20 cellular contexts compared by ENCODE assay signal in genomic region chr13:33606692-33607091, GRCh38.
DNase-seq lines count a peak whose midpoint lies in the region; ATAC-seq and TF ChIP-seq lines count a peak whose summit lies in the region.
"Had no signal": no experiment of that assay in that cellular context is flagged by ENCODE, and none has a peak within 500 bp of the region (broad histone marks: within the 10 kb centered on the region; RNA-seq: fewer than 3 reads in every experiment).

No MANE protein-coding gene starts in this region.

- no peaks in the 10 kb centered on the region for H3K4me1 Mint-ChIP-seq in immature natural killer cell

- H3K27ac ChIP-seq in cardiac muscle cell, result no peak overlapping the region
- H3K27ac ChIP-seq: adrenal gland, heart left ventricle, lower lobe of right lung, pancreas had no signal

- H3K9me3 Mint-ChIP-seq in immature natural killer cell, result peaks cover 0 to 3% (median 0%) of the 10 kb centered on the region in 6 donors

- H3K27me3 Mint-ChIP-seq in immature natural killer cell (ENCODE audit: low read depth in 3 of 3), result peaks cover 2 to 6% (median 2%) of the 10 kb centered on the region in 3 donors

- peaks cover 0 to 6% (median 0%) of the 10 kb centered on the region in 3 donors for H3K36me3 Mint-ChIP-seq in immature natural killer cell

- ATAC-seq in Right ventricle myocardium inferior, result no peak
- ATAC-seq: activated CD4-positive, CD25-positive, alpha-beta regulatory T cell treated with anti-CD3 and anti-CD28 coated beads, Interleukin-2, amount 50 U/mL, for 24 hours; HCT116; heart left ventricle; lower lobe of right lung; pancreas had no signal

- H3K9me3 ChIP-seq in cardiac muscle cell (ENCODE audit: low read depth), result no peaks in the 10 kb centered on the region
- H3K9me3 ChIP-seq: adrenal gland, lower lobe of right lung, pancreas had no signal

- intact Hi-C loops in Right ventricle myocardium inferior (cut with DNase I), result no loop called here

- H3K27ac Mint-ChIP-seq in immature natural killer cell, result no peak overlapping the region

- TF ChIP-seq CTCF in cardiac muscle cell (IDR thresholded peaks at IDR 0.05; ENCODE audit: low read depth, low read length) (peak; percentile 14), GM10266 (IDR thresholded peaks at IDR 0.05; ENCODE audit: control insufficient read depth, insufficient read depth, low read depth, missing control alignments) (no peak)

- H3K4me3 Mint-ChIP-seq in immature natural killer cell, result no peak overlapping the region

- H3K4me1 ChIP-seq in cardiac muscle cell (ENCODE audit: low read depth), result no peaks in the 10 kb centered on the region

- H3K27me3 ChIP-seq in cardiac muscle cell, result no peaks in the 10 kb centered on the region
- H3K27me3 ChIP-seq: adrenal gland, heart left ventricle, pancreas had no signal

- H3K4me3 ChIP-seq in cardiac muscle cell, result no peak overlapping the region
- H3K4me3 ChIP-seq: adrenal gland, heart left ventricle, lower lobe of right lung, pancreas had no signal

- DNase-seq in cardiac muscle cell (ENCODE audit: low read depth in 1 of 2, low spot score in 1 of 2) (peak; percentile 18 to 38), Right ventricle myocardium inferior (ENCODE audit: missing footprints) (no peak), astrocyte of the hippocampus (ENCODE audit: low read depth, low spot score) (peak; percentile 33), iPS DF 19.7 (ENCODE audit: low read depth, low spot score) (peak; percentile 7), superior temporal gyrus (ENCODE audit: extremely low spot score) (peak; percentile 81), GM10266 (ENCODE audit: extremely low spot score) (no peak), NOMO-1 treated with DMSO at 0.1 percent for 48 hours (lab: John Stamatoyannopoulos, UW; ENCODE audit: unreplicated experiment) (no peak), immature natural killer cell (no peak)
- DNase-seq: activated T-cell treated with anti-CD3 and anti-CD28 coated beads for 4 hours; adrenal gland; DMS79; heart left ventricle; lower lobe of right lung; NCI-H146; NK-92 treated with Interleukin-12 subunit alpha and Interleukin-12 subunit beta, amount 100 ng/mL, for 24 hours; pancreas; stimulated activated CD4-positive, alpha-beta T cell treated with anti-CD3 and anti-CD28 coated beads, Interleukin-2, amount 100 ng/mL, for 24 hours; SW 1271 had no signal

- H3K36me3 ChIP-seq in cardiac muscle cell, result no peaks in the 10 kb centered on the region
- H3K36me3 ChIP-seq: adrenal gland, heart left ventricle, lower lobe of right lung, pancreas had no signal

Comparison
In these comparisons a context has a peak if more than half of its experiments do, and no peak if none do; other contexts are left out.
1. DNase-seq: peak in cardiac muscle cell (2 of 2), astrocyte of the hippocampus (single experiment), iPS DF 19.7 (single experiment) and superior temporal gyrus (single experiment); none in Right ventricle myocardium inferior (single experiment), GM10266 (single experiment), NOMO-1 treated with DMSO at 0.1 percent for 48 hours (single experiment) and immature natural killer cell (0 of 3).